Comparison of ENCODE assay signal across 10 cellular contexts in genomic region chr12:52634266-52635056, GRCh38. TPM values are rescaled to one million over a fixed set of nuclear protein-coding genes. Genes with fewer than 3 reads are reported as not detected.
A peak's percentile ranks its signal among the peaks of the same experiment; 100 is the strongest.
DNase-seq lines count a peak whose midpoint lies in the region; TF ChIP-seq lines count a peak whose summit lies in the region.
"Had no signal": no experiment of that assay in that cellular context is flagged by ENCODE, and none has a peak within 500 bp of the region (broad histone marks: within the 10 kb centered on the region; RNA-seq: fewer than 3 reads in every experiment).

No MANE protein-coding gene starts in this region.

- H3K27me3 Mint-ChIP-seq in activated CD4-positive, alpha-beta T cell treated with anti-CD3 and anti-CD28 coated beads, Interleukin-2, amount 10 ng/mL, durations not matched to agents 7 days and 5 days = peaks cover 4% of the 10 kb centered on the region

- H3K9me3 Mint-ChIP-seq in activated CD4-positive, alpha-beta T cell treated with anti-CD3 and anti-CD28 coated beads, Interleukin-2, amount 10 ng/mL, durations not matched to agents 7 days and 5 days = peaks cover 4% of the 10 kb centered on the region

- H3K27ac ChIP-seq in left ventricle myocardium inferior (replicated peaks) (no peak overlapping the region), substantia nigra (ENCODE audit: low read depth, low read length, poor library complexity, severe bottlenecking) (peak overlapping the region; percentile 2)

- peaks cover 31% of the 10 kb centered on the region for H3K27me3 ChIP-seq in left ventricle myocardium inferior (ENCODE audit: low read depth)

- no peak for TF ChIP-seq CTCF in left ventricle myocardium inferior (IDR thresholded peaks at IDR 0.05; ENCODE audit: borderline replicate concordance)

- H3K4me3 ChIP-seq in left ventricle myocardium inferior = no peak overlapping the region

- H3K9me3 ChIP-seq in left ventricle myocardium inferior (replicated peaks) = no peaks in the 10 kb centered on the region

- CTCF ChIA-PET in activated CD4-positive, alpha-beta T cell treated with anti-CD3 and anti-CD28 coated beads, Interleukin-2, amount 10 ng/mL, durations not matched to agents 7 days and 5 days (lab: Charles Lee) = interaction anchor here (1.0 to 1.4 kb wide), 3 partner anchors 17 to 48 kb away, joined by 3 to 4 read pairs (median 3); no protein-coding TSS in a partner anchor

- DNase-seq in activated CD4-positive, alpha-beta T cell treated with anti-CD3 and anti-CD28 coated beads, Interleukin-2, amount 10 ng/mL, durations not matched to agents 7 days and 5 days = peak; percentile 3
- no peak for DNase-seq in activated CD4-positive, alpha-beta T cell treated with anti-CD3 and anti-CD28 coated beads, Interleukin-2, amount 50 U/mL, for 4 hours
- DNase-seq in NCI-H446 treated with DMSO at 0.1 percent for 48 hours (lab: John Stamatoyannopoulos, UW) (peak; percentile 82), left ventricle myocardium inferior (peak; percentile 81), substantia nigra (lab: John Stamatoyannopoulos, UW) (peak in 48 of 49 donors; percentile 5 to 91 (median 74)), T-helper 9 cell (no peak), NCI-H1930 (lab: John Stamatoyannopoulos, UW) (no peak)
- no peak for DNase-seq in activated naive CD4-positive, alpha-beta T cell (lab: John Stamatoyannopoulos, UW)
- DNase-seq: NCI-H774 had no signal

- H3K36me3 Mint-ChIP-seq in activated CD4-positive, alpha-beta T cell treated with anti-CD3 and anti-CD28 coated beads, Interleukin-2, amount 10 ng/mL, durations not matched to agents 7 days and 5 days (ENCODE audit: low read depth) = no peaks in the 10 kb centered on the region

- intact Hi-C loops in left ventricle myocardium inferior (cut with micrococcal nuclease) = no loop called here

- POLR2A ChIA-PET in activated CD4-positive, alpha-beta T cell treated with anti-CD3 and anti-CD28 coated beads, Interleukin-2, amount 10 ng/mL, durations not matched to agents 7 days and 5 days (lab: Charles Lee) = no interaction called here

- peak overlapping the region; percentile 78 for H3K27ac Mint-ChIP-seq in activated CD4-positive, alpha-beta T cell treated with anti-CD3 and anti-CD28 coated beads, Interleukin-2, amount 10 ng/mL, durations not matched to agents 7 days and 5 days

- no peaks in the 10 kb centered on the region for H3K36me3 ChIP-seq in left ventricle myocardium inferior

- no peak overlapping the region for H3K4me3 Mint-ChIP-seq in activated CD4-positive, alpha-beta T cell treated with anti-CD3 and anti-CD28 coated beads, Interleukin-2, amount 10 ng/mL, durations not matched to agents 7 days and 5 days

- H3K4me1 Mint-ChIP-seq in activated CD4-positive, alpha-beta T cell treated with anti-CD3 and anti-CD28 coated beads, Interleukin-2, amount 10 ng/mL, durations not matched to agents 7 days and 5 days = peaks cover 63% of the 10 kb centered on the region

- peaks cover 4% of the 10 kb centered on the region for H3K4me1 ChIP-seq in left ventricle myocardium inferior

RNA-seq across cellular contexts. Expression of gene KRT73, which starts 16.1 kb away (rescaled TPM):
- 1 to 10 TPM; 8.2 to 8.6 TPM for total RNA-seq in activated CD4-positive, alpha-beta T cell treated with anti-CD3 and anti-CD28 coated beads, Interleukin-2, amount 10 ng/mL, durations not matched to agents 7 days and 5 days
- not detected for total RNA-seq in left ventricle myocardium inferior
- total RNA-seq: chondrocyte had no signal

RNA-seq across cellular contexts. Expression of gene KRT2, which starts 17.6 kb away (rescaled TPM):
- total RNA-seq in activated CD4-positive, alpha-beta T cell treated with anti-CD3 and anti-CD28 coated beads, Interleukin-2, amount 10 ng/mL, durations not matched to agents 7 days and 5 days = under 1 TPM; 0.10 TPM
- not detected for total RNA-seq in left ventricle myocardium inferior
- total RNA-seq: chondrocyte had no signal

RNA-seq across cellular contexts. Expression of gene KRT72, which starts 33.2 kb away (rescaled TPM):
- 10 to 100 TPM; 12.3 to 13.0 TPM for total RNA-seq in activated CD4-positive, alpha-beta T cell treated with anti-CD3 and anti-CD28 coated beads, Interleukin-2, amount 10 ng/mL, durations not matched to agents 7 days and 5 days
- total RNA-seq in left ventricle myocardium inferior = not detected
- total RNA-seq: chondrocyte had no signal

RNA-seq across cellular contexts. Expression of gene KRT1, which starts 45.7 kb away (rescaled TPM):
- under 1 TPM; 0.33 to 0.60 TPM for total RNA-seq in activated CD4-positive, alpha-beta T cell treated with anti-CD3 and anti-CD28 coated beads, Interleukin-2, amount 10 ng/mL, durations not matched to agents 7 days and 5 days
- total RNA-seq in left ventricle myocardium inferior = not detected
- total RNA-seq: chondrocyte had no signal

Comparison
In these comparisons a context has a peak if more than half of its experiments do, and no peak if none do; other contexts are left out.
1. DNase-seq: peak in activated CD4-positive, alpha-beta T cell treated with anti-CD3 and anti-CD28 coated beads, Interleukin-2, amount 10 ng/mL, durations not matched to agents 7 days and 5 days (single experiment), NCI-H446 treated with DMSO at 0.1 percent for 48 hours (single experiment), left ventricle myocardium inferior (single experiment) and substantia nigra (48 of 49); none in activated CD4-positive, alpha-beta T cell treated with anti-CD3 and anti-CD28 coated beads, Interleukin-2, amount 50 U/mL, for 4 hours (0 of 2), T-helper 9 cell (single experiment), NCI-H1930 (0 of 2) and activated naive CD4-positive, alpha-beta T cell (0 of 4).
2. RNA of gene KRT72, which starts 33.2 kb away (total RNA-seq): 12.3 to 13.0 TPM in activated CD4-positive, alpha-beta T cell treated with anti-CD3 and anti-CD28 coated beads, Interleukin-2, amount 10 ng/mL, durations not matched to agents 7 days and 5 days; not detected in left ventricle myocardium inferior (single experiment); every median in the first group is over 10 times any median in the second.